24 cellular contexts compared by ENCODE assay signal in the genomic region with DNA sequence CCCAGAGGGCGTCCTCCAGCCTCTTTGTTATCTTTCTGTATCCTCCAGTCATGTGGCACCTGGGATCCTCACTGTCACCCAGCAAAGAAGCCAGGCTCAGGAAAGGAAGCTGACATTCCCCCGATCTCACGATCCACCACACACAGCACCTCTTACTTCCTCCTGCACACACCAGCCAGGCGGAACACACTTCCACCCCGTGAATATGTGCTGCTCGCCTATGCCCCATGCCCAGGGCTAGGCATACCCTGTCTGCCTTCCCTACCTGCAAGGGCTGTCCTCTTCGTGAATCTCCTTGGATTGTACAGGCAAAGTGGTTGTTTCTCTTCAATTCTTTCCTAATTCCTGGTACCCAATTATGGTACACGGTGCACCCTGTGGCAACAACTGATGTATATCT.
DNase-seq lines count a peak whose midpoint lies in the region; ATAC-seq, FAIRE-seq and TF ChIP-seq lines count a peak whose summit lies in the region.
"Had no signal": no experiment of that assay in that cellular context is flagged by ENCODE, and none has a peak within 500 bp of the region (broad histone marks: within the 10 kb centered on the region; RNA-seq: fewer than 3 reads in every experiment).

No MANE protein-coding gene starts in this region.

- no peak for FAIRE-seq in GM12892 (lab: Jason Lieb, UNC)
- FAIRE-seq: GM12878, GM18507 had no signal

- WGBS in aorta, 2 donors, result 91 to 94% methylated on average over 8 of the region's 8 CpGs

- peak overlapping the region in 6 of 8 donors; percentile 17 to 80 (median 60) for H3K4me3 Mint-ChIP-seq in naive B cell
- H3K4me3 Mint-ChIP-seq: CD4-positive, CD25-positive, alpha-beta regulatory T cell had no signal

- peaks cover 26 to 39% (median 29%) of the 10 kb centered on the region in 3 donors for H3K4me1 Mint-ChIP-seq in naive B cell
- H3K4me1 Mint-ChIP-seq: CD4-positive, CD25-positive, alpha-beta regulatory T cell had no signal

- H3K4me1 ChIP-seq in aorta (ENCODE audit: control insufficient read depth in 1 of 2, insufficient read depth in 2 of 2, low read length in 2 of 2), result no peaks in the 10 kb centered on the region

- H3K4me3 ChIP-seq in coronary artery (no peak overlapping the region), aorta (ENCODE audit: low read length in 2 of 2) (no peak overlapping the region)
- H3K4me3 ChIP-seq: GM12878 had no signal

- H3K27me3 Mint-ChIP-seq in naive B cell, result no peaks in the 10 kb centered on the region

- H3K36me3 Mint-ChIP-seq in naive B cell, result peaks cover under 1 to 22% of the 10 kb centered on the region in 2 donors
- H3K36me3 Mint-ChIP-seq: CD4-positive, CD25-positive, alpha-beta regulatory T cell had no signal

- H3K27ac ChIP-seq in coronary artery, result no peak overlapping the region
- H3K27ac ChIP-seq in aorta (ENCODE audit: low read depth in 1 of 2, low read length in 2 of 2), result no peak overlapping the region
- H3K27ac ChIP-seq: KMS-11 had no signal

- TF ChIP-seq CTCF in coronary artery (IDR thresholded peaks at IDR 0.05), result no peak

- TF ChIP-seq POLR2A in GM12892 (IDR thresholded peaks at IDR 0.05; ENCODE audit: low read depth, low read length), result no peak
- TF ChIP-seq POLR2A in GM18505 (IDR thresholded peaks at IDR 0.05; ENCODE audit: borderline replicate concordance, extremely low read depth, insufficient read depth, insufficient read length), result no peak

- H3K36me3 ChIP-seq in aorta (ENCODE audit: control insufficient read depth in 1 of 2, insufficient read depth in 2 of 2, low read length in 1 of 2), result peaks cover under 1 to 8% of the 10 kb centered on the region in 2 donors

- intact Hi-C loops in cardiac septum (cut with DNase I), result no loop called here
- intact Hi-C loops in Right ventricle myocardium superior (cut with DNase I), result no loop called here
- intact Hi-C loops in aorta (cut with DNase I), result loop anchor here (5.0 kb wide), 1 partner anchor 124 kb away; no protein-coding TSS in a partner anchor

- DNase-seq in cardiac septum (ENCODE audit: low spot score), result peak; percentile 14
- no peak for DNase-seq in Right ventricle myocardium superior
- DNase-seq in coronary artery (ENCODE audit: low spot score), result peak; percentile 35
- peak; percentile 11 for DNase-seq in naive B cell
- DNase-seq in aorta, result peak; percentile 3 to 24
- DNase-seq in GM12892 (ENCODE audit: insufficient read length), result no peak
- no peak for DNase-seq in epidermal melanocyte (ENCODE audit: insufficient read length, low spot score)
- DNase-seq: AML-193; CD4-positive, CD25-positive, alpha-beta regulatory T cell; COR-L47; DMS 273 treated with DMSO at 0.1 percent for 48 hours; DMS79 treated with DMSO at 0.1 percent for 48 hours; IMR-90; MV-4-11; NCI-H1105 treated with DMSO at 0.1 percent for 48 hours; NCI-H2029 treated with DMSO at 0.1 percent for 48 hours; NCI-H226; NCI-H510A treated with DMSO at 0.1 percent for 48 hours; NCI-H774; SHP77 had no signal

- peaks cover 3 to 14% (median 8%) of the 10 kb centered on the region in 7 donors for H3K9me3 Mint-ChIP-seq in naive B cell

- H3K27me3 ChIP-seq in aorta (ENCODE audit: control insufficient read depth in 1 of 2, insufficient read depth in 2 of 2, low read length in 1 of 2), result no peaks in the 10 kb centered on the region

- peak overlapping the region in 4 of 6 donors; percentile 8 to 73 (median 46) for H3K27ac Mint-ChIP-seq in naive B cell

- ATAC-seq in Right ventricle myocardium superior (ENCODE audit: poor library complexity) (no peak), naive B cell (ENCODE audit: low read depth in 2 of 2) (peak; percentile 89 to 99), aorta (ENCODE audit: low FRiP score) (no peak), GM18505 (IDR thresholded peaks at IDR 0.05; ENCODE audit: unreplicated experiment) (no peak)
- ATAC-seq: GM12878 had no signal

- H3K9me3 ChIP-seq in aorta (ENCODE audit: control insufficient read depth, low read length), result no peaks in the 10 kb centered on the region

Comparison
In these comparisons a context has a peak if more than half of its experiments do, and no peak if none do; other contexts are left out.
1. DNase-seq: peak in cardiac septum (single experiment), coronary artery (single experiment), naive B cell (single experiment) and aorta (2 of 2); none in Right ventricle myocardium superior (single experiment), GM12892 (single experiment) and epidermal melanocyte (single experiment).
2. ATAC-seq: peak in naive B cell (2 of 2); none in Right ventricle myocardium superior (single experiment), aorta (single experiment) and GM18505 (single experiment).
3. intact Hi-C loops: an anchor here in aorta (5.0 kb wide); none called in cardiac septum and Right ventricle myocardium superior.